9 cellular contexts compared by ENCODE assay signal in genomic region chr6:36302227-36302976, GRCh38. TPM values are rescaled to one million over a fixed set of nuclear protein-coding genes. Genes with fewer than 3 reads are reported as not detected.
A peak's percentile ranks its signal among the peaks of the same experiment; 100 is the strongest.
DNase-seq lines count a peak whose midpoint lies in the region; ATAC-seq, FAIRE-seq and TF ChIP-seq lines count a peak whose summit lies in the region.
"Had no signal": no experiment of that assay in that cellular context is flagged by ENCODE, and none has a peak within 500 bp of the region (broad histone marks: within the 10 kb centered on the region; RNA-seq: fewer than 3 reads in every experiment).

No MANE protein-coding gene starts in this region.

- no peaks in the 10 kb centered on the region for H3K36me3 Mint-ChIP-seq in activated naive CD4-positive, alpha-beta T cell treated with anti-CD3 and anti-CD28 coated beads, Interleukin-2, amount 50 U/mL, for 72 hours
- H3K36me3 Mint-ChIP-seq: activated naive CD4-positive, alpha-beta T cell treated with anti-CD3 and anti-CD28 coated beads, Interleukin-2, amount 50 U/mL, for 24 hours had no signal

- H3K27ac ChIP-seq in prostate gland (no peak overlapping the region), vagina (no peak overlapping the region)

- DNase-seq in D721Med (ENCODE audit: insufficient read length, low spot score) (peak; percentile 59), GOT3 (lab: John Stamatoyannopoulos, UW) (peak; percentile 19), NCI-H1436 treated with DMSO at 0.1 percent for 48 hours (lab: John Stamatoyannopoulos, UW) (peak; percentile 20), SKM-1 treated with dmso at 0.1 percent for 144 hours (lab: John Stamatoyannopoulos, UW; ENCODE audit: unreplicated experiment) (peak; percentile 83), Right ventricle myocardium superior (peak; percentile 81), prostate gland (ENCODE audit: low spot score) (peak; percentile 92), vagina (ENCODE audit: extremely low spot score in 2 of 2) (no peak)
- peak; percentile 78 to 98 for DNase-seq in activated naive CD4-positive, alpha-beta T cell treated with anti-CD3 and anti-CD28 coated beads, Interleukin-2, amount 50 U/mL, for 72 hours (ENCODE audit: low spot score in 2 of 2)

- no peaks in the 10 kb centered on the region for H3K27me3 ChIP-seq in prostate gland (replicated peaks; ENCODE audit: insufficient read depth)
- H3K27me3 ChIP-seq in vagina = no peaks in the 10 kb centered on the region

- TF ChIP-seq POLR2A in prostate gland (IDR thresholded peaks at IDR 0.05) (no peak), vagina (IDR thresholded peaks at IDR 0.05) (no peak)

- intact Hi-C loops in Right ventricle myocardium superior (cut with DNase I) = loop anchor here (5.0 kb wide), 1 partner anchor 60 kb away; no protein-coding TSS in a partner anchor
- intact Hi-C loops in prostate gland (cut with DNase I) = loop anchor here (1.0 kb wide), 1 partner anchor 58 kb away; no protein-coding TSS in a partner anchor
- intact Hi-C loops in vagina (cut with DNase I) = loop anchor here (5.0 kb wide), 1 partner anchor 60 kb away; no protein-coding TSS in a partner anchor

- H3K9me3 ChIP-seq in prostate gland = no peaks in the 10 kb centered on the region
- no peaks in the 10 kb centered on the region for H3K9me3 ChIP-seq in vagina

- H3K9me3 Mint-ChIP-seq in activated naive CD4-positive, alpha-beta T cell treated with anti-CD3 and anti-CD28 coated beads, Interleukin-2, amount 50 U/mL, for 72 hours = no peaks in the 10 kb centered on the region
- H3K9me3 Mint-ChIP-seq: activated naive CD4-positive, alpha-beta T cell treated with anti-CD3 and anti-CD28 coated beads, Interleukin-2, amount 50 U/mL, for 24 hours had no signal

- H3K4me1 ChIP-seq in prostate gland (replicated peaks) (no peaks in the 10 kb centered on the region), vagina (no peaks in the 10 kb centered on the region)

- H3K27ac Mint-ChIP-seq in activated naive CD4-positive, alpha-beta T cell treated with anti-CD3 and anti-CD28 coated beads, Interleukin-2, amount 50 U/mL, for 72 hours = peak overlapping the region in 1 of 2 donors; percentile 28
- H3K27ac Mint-ChIP-seq: activated naive CD4-positive, alpha-beta T cell treated with anti-CD3 and anti-CD28 coated beads, Interleukin-2, amount 50 U/mL, for 24 hours had no signal

- peak; percentile 98 for ATAC-seq in activated naive CD4-positive, alpha-beta T cell treated with anti-CD3 and anti-CD28 coated beads, Interleukin-2, amount 50 U/mL, for 72 hours
- peak; percentile 96 for ATAC-seq in Right ventricle myocardium superior (ENCODE audit: poor library complexity)

- FAIRE-seq in D721Med (lab: Jason Lieb, UNC) = no peak

- WGBS in prostate gland = 38% methylated on average over 13 of the region's 13 CpGs

- H3K36me3 ChIP-seq in prostate gland (no peaks in the 10 kb centered on the region), vagina (no peaks in the 10 kb centered on the region)

- no peak overlapping the region for H3K4me3 ChIP-seq in prostate gland
- no peak overlapping the region for H3K4me3 ChIP-seq in vagina

- peak; percentile 94 for TF ChIP-seq CTCF in D721Med (IDR thresholded peaks at IDR 0.05; ENCODE audit: insufficient read depth, missing control alignments)
- TF ChIP-seq CTCF in prostate gland (IDR thresholded peaks at IDR 0.05) = peak; percentile 79 to 96 (median 92)
- TF ChIP-seq CTCF in vagina (IDR thresholded peaks at IDR 0.05) = peak; percentile 89 to 96 (median 93)

RNA-seq across cellular contexts. Expression of gene PNPLA1, which starts 32.5 kb away (rescaled TPM):
- total RNA-seq in activated naive CD4-positive, alpha-beta T cell treated with anti-CD3 and anti-CD28 coated beads, Interleukin-2, amount 50 U/mL, for 72 hours = not detected
- total RNA-seq in Right ventricle myocardium superior (not detected), prostate gland (1 to 10 TPM in 1 of 2 donors, not detected in 1; 2.0 TPM), vagina (not detected)

RNA-seq across cellular contexts. Expression of gene BNIP5, which starts 34.3 kb away (rescaled TPM):
- total RNA-seq in activated naive CD4-positive, alpha-beta T cell treated with anti-CD3 and anti-CD28 coated beads, Interleukin-2, amount 50 U/mL, for 72 hours = not detected
- not detected for total RNA-seq in Right ventricle myocardium superior
- total RNA-seq in prostate gland = under 1 TPM in 1 of 2 donors, not detected in 1; 0.34 TPM
- total RNA-seq in vagina = not detected

Comparison
In these comparisons a context has a peak if more than half of its experiments do, and no peak if none do; other contexts are left out.
1. DNase-seq: peak in D721Med (single experiment), GOT3 (single experiment), NCI-H1436 treated with DMSO at 0.1 percent for 48 hours (single experiment), SKM-1 treated with dmso at 0.1 percent for 144 hours (single experiment), activated naive CD4-positive, alpha-beta T cell treated with anti-CD3 and anti-CD28 coated beads, Interleukin-2, amount 50 U/mL, for 72 hours (2 of 2), Right ventricle myocardium superior (single experiment) and prostate gland (single experiment); none in vagina (0 of 2).
2. Peak in every context shown above with its lines, with median percentiles within 50 percentile points of each other: CTCF ChIP-seq.